In genomic region chr16:8967437-8967821, GRCh38 we compare ENCODE assay signal across 16 cellular contexts.
"Had no signal": no experiment of that assay in that cellular context is flagged by ENCODE, and none has a peak within 500 bp of the region (broad histone marks: within the 10 kb centered on the region; RNA-seq: fewer than 3 reads in every experiment).

No MANE protein-coding gene starts in this region.

- FAIRE-seq: endothelial cell of umbilical vein had no signal

- H3K4me3 ChIP-seq: breast epithelium, lower lobe of right lung, skin epidermis, thyroid gland, uterus had no signal

- H3K9me3 ChIP-seq: breast epithelium, lower lobe of right lung, thyroid gland, uterus had no signal

- H3K27ac ChIP-seq: breast epithelium, lower lobe of right lung, thyroid gland, uterus, VCaP had no signal

- H3K4me1 ChIP-seq: uterus had no signal

- H3K4me3 Mint-ChIP-seq: activated CD4-positive, alpha-beta memory T cell treated with anti-CD3 and anti-CD28 coated beads, Interleukin-2, amount 10 ng/mL, durations not matched to agents 7 days and 5 days; activated CD4-positive, alpha-beta T cell treated with anti-CD3 and anti-CD28 coated beads for 36 hours; activated naive CD8-positive, alpha-beta T cell treated with anti-CD3 and anti-CD28 coated beads, Interleukin-2, amount 10 ng/mL, durations not matched to agents 7 days and 5 days; T-helper 2 cell treated with Interferon-gamma antibody and Interleukin-4, amounts not matched to agents 5 μg/mL and 100 μg/mL, for 36 hours had no signal

- DNase-seq: activated CD4-positive, alpha-beta memory T cell treated with anti-CD3 and anti-CD28 coated beads, Interleukin-2, amount 10 ng/mL, durations not matched to agents 7 days and 5 days; activated CD4-positive, alpha-beta T cell treated with anti-CD3 and anti-CD28 coated beads for 36 hours; activated gamma-delta T cell treated with Interleukin-2 at 50 U/mL for 16 hours; activated naive CD8-positive, alpha-beta T cell treated with anti-CD3 and anti-CD28 coated beads, Interleukin-2, amount 10 ng/mL, durations not matched to agents 7 days and 5 days; activated T-cell treated with anti-CD3 and anti-CD28 coated beads, Interleukin-2, amount 50 U/mL, for 48 hours; hippocampal formation; lower lobe of right lung; midbrain; naive thymus-derived CD4-positive, alpha-beta T cell; thyroid gland; uterus had no signal

- H3K9me3 Mint-ChIP-seq: activated CD4-positive, alpha-beta memory T cell treated with anti-CD3 and anti-CD28 coated beads, Interleukin-2, amount 10 ng/mL, durations not matched to agents 7 days and 5 days; activated naive CD8-positive, alpha-beta T cell treated with anti-CD3 and anti-CD28 coated beads, Interleukin-2, amount 10 ng/mL, durations not matched to agents 7 days and 5 days; T-helper 2 cell treated with Interferon-gamma antibody and Interleukin-4, amounts not matched to agents 5 μg/mL and 100 μg/mL, for 36 hours had no signal

- H3K36me3 ChIP-seq: breast epithelium, lower lobe of right lung, thyroid gland, uterus had no signal

- H3K27me3 ChIP-seq: breast epithelium, thyroid gland, uterus had no signal

- H3K4me1 Mint-ChIP-seq: activated CD4-positive, alpha-beta T cell treated with anti-CD3 and anti-CD28 coated beads for 36 hours had no signal

- H3K27ac Mint-ChIP-seq: activated CD4-positive, alpha-beta memory T cell treated with anti-CD3 and anti-CD28 coated beads, Interleukin-2, amount 10 ng/mL, durations not matched to agents 7 days and 5 days; activated CD4-positive, alpha-beta T cell treated with anti-CD3 and anti-CD28 coated beads for 36 hours; activated naive CD8-positive, alpha-beta T cell treated with anti-CD3 and anti-CD28 coated beads, Interleukin-2, amount 10 ng/mL, durations not matched to agents 7 days and 5 days; T-helper 2 cell treated with Interferon-gamma antibody and Interleukin-4, amounts not matched to agents 5 μg/mL and 100 μg/mL, for 36 hours had no signal

- ATAC-seq: activated CD4-positive, alpha-beta T cell treated with anti-CD3 and anti-CD28 coated beads for 36 hours; naive thymus-derived CD4-positive, alpha-beta T cell had no signal
